ENCODE assay signal across 33 cellular contexts in genomic region chr2:231579560-231579959, GRCh38. TPM values are rescaled to one million over a fixed set of nuclear protein-coding genes. Genes with fewer than 3 reads are reported as not detected.
"Had no signal": no experiment of that assay in that cellular context is flagged by ENCODE, and none has a peak within 500 bp of the region (broad histone marks: within the 10 kb centered on the region; RNA-seq: fewer than 3 reads in every experiment).

No MANE protein-coding gene starts in this region.

- H3K4me1 Mint-ChIP-seq: activated CD4-positive, alpha-beta T cell treated with anti-CD3 and anti-CD28 coated beads for 36 hours; activated naive CD8-positive, alpha-beta T cell treated with anti-CD3 and anti-CD28 coated beads for 36 hours; T-cell had no signal

- H3K4me3 Mint-ChIP-seq: activated CD4-positive, alpha-beta T cell treated with anti-CD3 and anti-CD28 coated beads for 36 hours; activated CD8-positive, alpha-beta T cell treated with anti-CD3 and anti-CD28 coated beads for 36 hours; activated naive CD4-positive, alpha-beta T cell treated with anti-CD3 and anti-CD28 coated beads, Interleukin-2, amount 10 ng/mL, durations not matched to agents 7 days and 5 days; activated naive CD8-positive, alpha-beta T cell treated with anti-CD3 and anti-CD28 coated beads for 36 hours; activated T-cell treated with anti-CD3 and anti-CD28 coated beads, Interleukin-2, amount 50 U/mL, for 72 hours; T-cell had no signal

- H3K27ac Mint-ChIP-seq: activated CD4-positive, alpha-beta T cell treated with anti-CD3 and anti-CD28 coated beads for 36 hours; activated CD8-positive, alpha-beta T cell treated with anti-CD3 and anti-CD28 coated beads for 36 hours; activated naive CD4-positive, alpha-beta T cell treated with anti-CD3 and anti-CD28 coated beads, Interleukin-2, amount 10 ng/mL, durations not matched to agents 7 days and 5 days; activated naive CD8-positive, alpha-beta T cell treated with anti-CD3 and anti-CD28 coated beads for 36 hours; activated T-cell treated with anti-CD3 and anti-CD28 coated beads, Interleukin-2, amount 50 U/mL, for 72 hours; activated T-helper 2 cell treated with anti-CD3 and anti-CD28 coated beads, Interferon-gamma antibody, Interleukin-2, Interleukin-4, amounts not matched to agents 10 μg/mL and 5 μg/mL and 100 μg/mL, durations not matched to agents 14 hours and 24 hours and 36 hours; T-cell had no signal

- H3K27ac ChIP-seq: adrenal gland, breast epithelium, VCaP had no signal

- H3K4me3 ChIP-seq: adrenal gland, breast epithelium had no signal

- H3K4me1 ChIP-seq: adrenal gland, breast epithelium had no signal

- DNase-seq: activated CD4-positive, alpha-beta T cell treated with anti-CD3 and anti-CD28 coated beads for 36 hours; activated CD8-positive, alpha-beta memory T cell treated with anti-CD3 and anti-CD28 coated beads, Interleukin-2, amount 50 U/mL, for 4 hours; activated CD8-positive, alpha-beta T cell treated with anti-CD3 and anti-CD28 coated beads for 36 hours; activated gamma-delta T cell treated with Interleukin-2 at 50 U/mL for 16 hours; activated naive CD4-positive, alpha-beta T cell treated with anti-CD3 and anti-CD28 coated beads, Interleukin-2, amount 10 ng/mL, durations not matched to agents 7 days and 5 days; activated naive CD8-positive, alpha-beta T cell treated with anti-CD3 and anti-CD28 coated beads for 36 hours; activated T-cell treated with anti-CD3 and anti-CD28 coated beads, Interleukin-2, amount 50 U/mL, for 72 hours; adrenal gland; anterior cingulate cortex; central memory CD4-positive, alpha-beta T cell; NCI-H1092 treated with DMSO at 0.1 percent for 48 hours; NCI-H1417 treated with DMSO at 0.1 percent for 48 hours; NCI-H1694; NCI-H2029; NCI-H2107; NCI-H2171 treated with DMSO at 0.1 percent for 48 hours; NCI-H226; NCI-H510A; NCI-H526 treated with DMSO at 0.1 percent for 48 hours; NCI-H82; SIG-M5; T-cell; T-helper 2 cell; T1000 had no signal

- H3K36me3 Mint-ChIP-seq: activated naive CD4-positive, alpha-beta T cell treated with anti-CD3 and anti-CD28 coated beads, Interleukin-2, amount 10 ng/mL, durations not matched to agents 7 days and 5 days; T-cell had no signal

- FAIRE-seq: TTC549 had no signal

- H3K27me3 Mint-ChIP-seq: activated naive CD8-positive, alpha-beta T cell treated with anti-CD3 and anti-CD28 coated beads for 36 hours had no signal

- ATAC-seq: activated CD4-positive, alpha-beta T cell treated with anti-CD3 and anti-CD28 coated beads for 36 hours; activated CD8-positive, alpha-beta T cell treated with anti-CD3 and anti-CD28 coated beads for 36 hours; activated T-cell treated with anti-CD3 and anti-CD28 coated beads, Interleukin-2, amount 50 U/mL, for 72 hours; T-cell had no signal

- H3K27me3 ChIP-seq: adrenal gland, breast epithelium had no signal

- H3K9me3 Mint-ChIP-seq: activated naive CD8-positive, alpha-beta T cell treated with anti-CD3 and anti-CD28 coated beads for 36 hours had no signal

- H3K9me3 ChIP-seq: adrenal gland, breast epithelium had no signal

- H3K36me3 ChIP-seq: adrenal gland, breast epithelium had no signal

RNA-seq across cellular contexts. Expression of gene TEX44, which starts 13.1 kb away (rescaled TPM):
- total RNA-seq: activated CD4-positive, alpha-beta T cell treated with anti-CD3 and anti-CD28 coated beads for 36 hours; activated CD8-positive, alpha-beta T cell treated with anti-CD3 and anti-CD28 coated beads for 36 hours; activated naive CD8-positive, alpha-beta T cell treated with anti-CD3 and anti-CD28 coated beads for 36 hours; activated T-cell treated with anti-CD3 and anti-CD28 coated beads, Interleukin-2, amount 50 U/mL, for 72 hours; activated T-helper 2 cell treated with anti-CD3 and anti-CD28 coated beads, Interferon-gamma antibody, Interleukin-2, Interleukin-4, amounts not matched to agents 10 μg/mL and 5 μg/mL and 100 μg/mL, durations not matched to agents 14 hours and 24 hours and 36 hours; adrenal gland; breast epithelium; chondrocyte; LHCN-M2; M059J; OCI-LY7; RPMI7951; T-cell had no signal
- polyA plus RNA-seq: adrenal gland had no signal

RNA-seq across cellular contexts. Expression of gene NMUR1, which starts 49.3 kb away (rescaled TPM):
- total RNA-seq: activated CD4-positive, alpha-beta T cell treated with anti-CD3 and anti-CD28 coated beads for 36 hours; activated naive CD8-positive, alpha-beta T cell treated with anti-CD3 and anti-CD28 coated beads for 36 hours; LHCN-M2; M059J; OCI-LY7; RPMI7951 had no signal
